Comparison of ENCODE assay signal across 4 cellular contexts in the genomic region with DNA sequence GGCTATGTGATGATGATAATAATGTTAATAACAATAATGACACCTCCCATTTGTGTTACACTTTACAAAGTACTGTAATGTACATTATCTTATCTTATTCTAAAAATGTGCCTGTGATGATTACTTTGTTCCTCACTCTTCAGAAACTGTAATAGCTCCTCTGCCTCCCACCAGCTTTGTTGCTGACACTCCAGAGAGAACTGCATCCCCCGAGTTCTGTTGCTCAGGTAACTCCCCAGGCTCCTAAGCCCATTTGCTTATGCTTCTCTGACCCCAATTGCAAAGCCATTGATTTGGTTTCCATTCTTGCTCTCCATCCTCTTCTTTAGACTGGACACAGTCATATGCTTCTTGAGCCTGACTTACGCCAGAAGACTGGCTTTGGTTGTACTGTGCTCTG.
"Had no signal": no experiment of that assay in that cellular context is flagged by ENCODE, and none has a peak within 500 bp of the region (broad histone marks: within the 10 kb centered on the region; RNA-seq: fewer than 3 reads in every experiment).

No MANE protein-coding gene starts in this region.

- DNase-seq: H9, HCEC 1CT, IMR-90 had no signal

- H3K9me3 Mint-ChIP-seq: GM23338, H9 had no signal

- H3K4me3 Mint-ChIP-seq: GM23338, H9 had no signal

- H3K27ac Mint-ChIP-seq: GM23338, H9 had no signal

- H3K4me1 Mint-ChIP-seq: GM23338, H9 had no signal
